In genomic region chr10:132570771-132571564, GRCh38 we compare ENCODE assay signal across 9 cellular contexts. TPM values are rescaled to one million over a fixed set of nuclear protein-coding genes. Genes with fewer than 3 reads are reported as not detected.
A peak's percentile ranks its signal among the peaks of the same experiment; 100 is the strongest.
DNase-seq lines count a peak whose midpoint lies in the region; ATAC-seq and TF ChIP-seq lines count a peak whose summit lies in the region.
"Had no signal": no experiment of that assay in that cellular context is flagged by ENCODE, and none has a peak within 500 bp of the region (broad histone marks: within the 10 kb centered on the region; RNA-seq: fewer than 3 reads in every experiment).

No MANE protein-coding gene starts in this region.

- H3K27me3 ChIP-seq in DOHH2 (ENCODE audit: control insufficient read depth, low read length) = no peaks in the 10 kb centered on the region
- H3K27me3 ChIP-seq: neutrophil had no signal

- no peak for TF ChIP-seq CTCF in DOHH2 (IDR thresholded peaks at IDR 0.05; ENCODE audit: low read depth, low read length, poor library complexity, severe bottlenecking)

- H3K27ac Mint-ChIP-seq in stimulated activated effector memory CD8-positive, alpha-beta T cell treated with anti-CD3 and anti-CD28 coated beads, Interleukin-12 subunit alpha, Interleukin-12 subunit beta, amount 100 ng/mL, for 72 hours = no peak overlapping the region

- H3K9me2 ChIP-seq in DOHH2 (replicated peaks; ENCODE audit: control insufficient read depth, low read length) = no peaks in the 10 kb centered on the region

- peaks cover 15% of the 10 kb centered on the region for H3K36me3 Mint-ChIP-seq in stimulated activated effector memory CD8-positive, alpha-beta T cell treated with anti-CD3 and anti-CD28 coated beads, Interleukin-12 subunit alpha, Interleukin-12 subunit beta, amount 100 ng/mL, for 72 hours

- H4K20me1 ChIP-seq in DOHH2 (ENCODE audit: control insufficient read depth, insufficient read depth, low read depth, low read length) = 0 out of 2 replicates have a peak, but pooled peaks cover 3% of the 10 kb centered on the region

- no peaks in the 10 kb centered on the region for H3F3A ChIP-seq in DOHH2 (ENCODE audit: control insufficient read depth, insufficient read depth)

- DNase-seq in SW480 (ENCODE audit: low spot score) (peak; percentile 71), posterior vena cava (ENCODE audit: low spot score) (peak; percentile 76), NCI-H187 treated with DMSO at 0.1 percent for 48 hours (lab: John Stamatoyannopoulos, UW) (no peak), cerebellar cortex (ENCODE audit: low spot score) (no peak)
- DNase-seq in stimulated activated effector memory CD8-positive, alpha-beta T cell treated with anti-CD3 and anti-CD28 coated beads, Interleukin-12 subunit alpha, Interleukin-12 subunit beta, amount 100 ng/mL, for 72 hours (ENCODE audit: low spot score in 2 of 2) = no peak

- no peaks in the 10 kb centered on the region for H3K36me3 ChIP-seq in DOHH2 (ENCODE audit: control insufficient read depth, low read length)
- H3K36me3 ChIP-seq: neutrophil had no signal

- H3K27ac ChIP-seq in DOHH2 (ENCODE audit: low read depth, low read length) = peak overlapping the region; percentile 48

- peaks cover 19% of the 10 kb centered on the region for H3K4me1 Mint-ChIP-seq in stimulated activated effector memory CD8-positive, alpha-beta T cell treated with anti-CD3 and anti-CD28 coated beads, Interleukin-12 subunit alpha, Interleukin-12 subunit beta, amount 100 ng/mL, for 72 hours

- intact Hi-C loops in posterior vena cava (cut with DNase I) = no loop called here

- H3K4me3 Mint-ChIP-seq in stimulated activated effector memory CD8-positive, alpha-beta T cell treated with anti-CD3 and anti-CD28 coated beads, Interleukin-12 subunit alpha, Interleukin-12 subunit beta, amount 100 ng/mL, for 72 hours = no peak overlapping the region

- ATAC-seq in GM19467 (IDR thresholded peaks at IDR 0.05; ENCODE audit: unreplicated experiment) (peak; percentile 44), HG03378 (IDR thresholded peaks at IDR 0.05; ENCODE audit: unreplicated experiment) (peak; percentile 37)
- ATAC-seq in stimulated activated effector memory CD8-positive, alpha-beta T cell treated with anti-CD3 and anti-CD28 coated beads, Interleukin-12 subunit alpha, Interleukin-12 subunit beta, amount 100 ng/mL, for 72 hours = no peak

- H3K9me3 Mint-ChIP-seq in stimulated activated effector memory CD8-positive, alpha-beta T cell treated with anti-CD3 and anti-CD28 coated beads, Interleukin-12 subunit alpha, Interleukin-12 subunit beta, amount 100 ng/mL, for 72 hours = no peaks in the 10 kb centered on the region

- no peaks in the 10 kb centered on the region for H3K9me3 ChIP-seq in DOHH2 (ENCODE audit: control insufficient read depth, insufficient read depth, low read length)
- H3K9me3 ChIP-seq: neutrophil had no signal

- H3K79me2 ChIP-seq in DOHH2 (ENCODE audit: control insufficient read depth, low read length) = peaks cover 3% of the 10 kb centered on the region; the same call in 1 of the 2 replicates

- peak overlapping the region; percentile 61 for H3K4me2 ChIP-seq in DOHH2 (ENCODE audit: low read length)

- H3K4me3 ChIP-seq in DOHH2 (ENCODE audit: low read length) = peak overlapping the region; percentile 51

- peaks cover 28% of the 10 kb centered on the region for H3K4me1 ChIP-seq in DOHH2 (ENCODE audit: control insufficient read depth, low read length)

RNA-seq across cellular contexts. Expression of gene INPP5A, which starts 33.4 kb away (rescaled TPM):
- 100 to 1,000 TPM in 1 of 2 donors, 10 to 100 TPM in 1; 65.2 to 102 TPM for total RNA-seq in posterior vena cava

Comparison
In these comparisons a context has a peak if more than half of its experiments do, and no peak if none do; other contexts are left out.
1. DNase-seq: peak in SW480 (single experiment) and posterior vena cava (single experiment); none in NCI-H187 treated with DMSO at 0.1 percent for 48 hours (single experiment), cerebellar cortex (single experiment) and stimulated activated effector memory CD8-positive, alpha-beta T cell treated with anti-CD3 and anti-CD28 coated beads, Interleukin-12 subunit alpha, Interleukin-12 subunit beta, amount 100 ng/mL, for 72 hours (0 of 2).